ENCODE assay signal across 8 cellular contexts in the genomic region with DNA sequence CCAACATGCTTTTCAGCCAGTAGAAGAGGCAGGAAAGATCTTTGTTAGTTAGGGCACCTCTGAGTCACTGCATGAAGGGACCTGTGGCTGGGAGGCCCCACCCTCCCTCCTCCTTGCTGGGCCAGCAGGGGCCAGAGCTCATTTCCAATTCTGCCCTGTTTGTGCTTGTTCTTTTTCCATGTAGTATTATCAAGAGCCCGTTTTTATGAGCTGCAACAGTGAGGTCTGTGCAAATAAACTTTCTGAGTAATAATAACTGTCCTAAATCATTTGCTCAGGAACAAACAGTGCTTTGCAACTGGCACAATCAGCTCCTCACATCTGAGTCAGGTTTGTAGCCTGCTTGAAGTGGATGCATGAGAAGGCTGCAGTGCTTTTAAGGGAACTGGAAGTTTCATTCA.
DNase-seq lines count a peak whose midpoint lies in the region; ATAC-seq and TF ChIP-seq lines count a peak whose summit lies in the region.

No MANE protein-coding gene starts in this region.

- DNase-seq in Daoy (ENCODE audit: low read depth) (peak; percentile 66), PC-9 (peak; percentile 61 to 82), nephron progenitor cell (no peak), D341Med (ENCODE audit: low spot score) (no peak), posterior vena cava (ENCODE audit: low spot score) (no peak)
- peak; percentile 53 for DNase-seq in activated naive CD8-positive, alpha-beta T cell treated with anti-CD3 and anti-CD28 coated beads, Interleukin-2, amount 10 ng/mL, durations not matched to agents 7 days and 5 days

- peaks cover 66% of the 10 kb centered on the region for H3F3A ChIP-seq in PC-9 (ENCODE audit: insufficient read depth, low read depth)

- H3K9me2 ChIP-seq in PC-9 (ENCODE audit: insufficient read depth): no peaks in the 10 kb centered on the region

- intact Hi-C loops in PC-9 (cut with micrococcal nuclease; ENCODE audit: unreplicated experiment): no loop called here
- intact Hi-C loops in posterior vena cava (cut with DNase I): no loop called here

- no peak overlapping the region for H2AFZ ChIP-seq in PC-9

- BruUV-seq in PC-9 (replicated peaks; lab: Mats Ljungman, UMichigan): no TSS peak

- H3K36me3 Mint-ChIP-seq in activated naive CD8-positive, alpha-beta T cell treated with anti-CD3 and anti-CD28 coated beads, Interleukin-2, amount 10 ng/mL, durations not matched to agents 7 days and 5 days: peaks cover 5% of the 10 kb centered on the region
- H3K36me3 Mint-ChIP-seq in nephron progenitor cell (ENCODE audit: low read depth): no peaks in the 10 kb centered on the region

- peak overlapping the region; percentile 67 for H3K4me2 ChIP-seq in PC-9

- peak overlapping the region; percentile 78 for H3K27ac ChIP-seq in PC-9

- peaks cover 70% of the 10 kb centered on the region for H3K4me1 Mint-ChIP-seq in activated naive CD8-positive, alpha-beta T cell treated with anti-CD3 and anti-CD28 coated beads, Interleukin-2, amount 10 ng/mL, durations not matched to agents 7 days and 5 days
- peaks cover 96% of the 10 kb centered on the region for H3K4me1 Mint-ChIP-seq in nephron progenitor cell

- peak overlapping the region; percentile 92 for H3K27ac Mint-ChIP-seq in activated naive CD8-positive, alpha-beta T cell treated with anti-CD3 and anti-CD28 coated beads, Interleukin-2, amount 10 ng/mL, durations not matched to agents 7 days and 5 days
- peak overlapping the region; percentile 72 for H3K27ac Mint-ChIP-seq in nephron progenitor cell

- H3K4me1 ChIP-seq in PC-9 (replicated peaks; ENCODE audit: insufficient read depth): peaks cover 96% of the 10 kb centered on the region

- CTCF ChIA-PET in PC-9 (lab: Charles Lee): interaction anchor here (0.8 to 0.9 kb wide), 2 partner anchors 54 to 177 kb away, joined by 3 to 5 read pairs; no protein-coding TSS in a partner anchor

- no peak overlapping the region for H3K4me3 ChIP-seq in PC-9

- peak overlapping the region; percentile 63 for H3K4me3 Mint-ChIP-seq in activated naive CD8-positive, alpha-beta T cell treated with anti-CD3 and anti-CD28 coated beads, Interleukin-2, amount 10 ng/mL, durations not matched to agents 7 days and 5 days
- no peak overlapping the region for H3K4me3 Mint-ChIP-seq in nephron progenitor cell

- H3K27me3 ChIP-seq in PC-9 (ENCODE audit: insufficient read depth, low read depth): no peaks in the 10 kb centered on the region

- H3K27me3 Mint-ChIP-seq in activated naive CD8-positive, alpha-beta T cell treated with anti-CD3 and anti-CD28 coated beads, Interleukin-2, amount 10 ng/mL, durations not matched to agents 7 days and 5 days: no peaks in the 10 kb centered on the region
- no peaks in the 10 kb centered on the region for H3K27me3 Mint-ChIP-seq in nephron progenitor cell (ENCODE audit: low read depth, poor library complexity)

- no peaks in the 10 kb centered on the region for H4K20me1 ChIP-seq in PC-9 (ENCODE audit: insufficient read depth)

- POLR2A ChIA-PET in PC-9 (lab: Charles Lee; ENCODE audit: unreplicated experiment): interaction anchor here (0.5 to 1.1 kb wide), 6 partner anchors 53 to 128 kb away, joined by 4 to 13 read pairs (median 8); a partner anchor contains a TSS
- POLR2A ChIA-PET in activated naive CD8-positive, alpha-beta T cell treated with anti-CD3 and anti-CD28 coated beads, Interleukin-2, amount 10 ng/mL, durations not matched to agents 7 days and 5 days (lab: Charles Lee): interaction anchor here (0.7 to 4.1 kb wide), 16 partner anchors 14 to 127 kb away, joined by 3 to 23 read pairs (median 5); a partner anchor contains a TSS

- peak; percentile 84 for ATAC-seq in activated naive CD8-positive, alpha-beta T cell treated with anti-CD3 and anti-CD28 coated beads, Interleukin-2, amount 10 ng/mL, durations not matched to agents 7 days and 5 days (ENCODE audit: low read depth)
- ATAC-seq in HG03460 (IDR thresholded peaks at IDR 0.05; ENCODE audit: unreplicated experiment) (no peak), HG03196 (IDR thresholded peaks at IDR 0.05; ENCODE audit: unreplicated experiment) (no peak)

- H3K79me2 ChIP-seq in PC-9 (ENCODE audit: low read depth): no peaks in the 10 kb centered on the region

- H3K36me3 ChIP-seq in PC-9 (ENCODE audit: low read depth): no peaks in the 10 kb centered on the region

- TF ChIP-seq CTCF in PC-9 (conservative IDR thresholded peaks at IDR 0.05): 0 out of 2 replicates have a peak, but pooled peaks have one; percentile 14
- no peak for TF ChIP-seq CTCF in nephron progenitor cell (IDR thresholded peaks at IDR 0.05)

- H3K9me3 ChIP-seq in PC-9 (ENCODE audit: insufficient read depth, low read depth): no peaks in the 10 kb centered on the region

- H3K9me3 Mint-ChIP-seq in activated naive CD8-positive, alpha-beta T cell treated with anti-CD3 and anti-CD28 coated beads, Interleukin-2, amount 10 ng/mL, durations not matched to agents 7 days and 5 days: no peaks in the 10 kb centered on the region
- no peaks in the 10 kb centered on the region for H3K9me3 Mint-ChIP-seq in nephron progenitor cell

Comparison
In these comparisons a context has a peak if more than half of its experiments do, and no peak if none do; other contexts are left out.
1. DNase-seq: peak in Daoy (single experiment), PC-9 (2 of 2) and activated naive CD8-positive, alpha-beta T cell treated with anti-CD3 and anti-CD28 coated beads, Interleukin-2, amount 10 ng/mL, durations not matched to agents 7 days and 5 days (single experiment); none in nephron progenitor cell (single experiment), D341Med (single experiment) and posterior vena cava (single experiment).